In genomic region chrX:120560405-120560841, GRCh38 we compare ENCODE assay signal across 1 cellular context.
TF ChIP-seq lines count a peak whose summit lies in the region.

No MANE protein-coding gene starts in this region.

TF ChIP-seq in GM23338, 12 proteins besides CTCF, POLR2A, EP300 and RAD21 (continued from another document):
- TF ChIP-seq ZNF462 (CRISPR knock-in tag; IDR thresholded peaks at IDR 0.05): no peak
- no peak for TF ChIP-seq ETS1 (IDR thresholded peaks at IDR 0.05)
- TF ChIP-seq EZH2phosphoT487 (IDR thresholded peaks at IDR 0.05; ENCODE audit: unreplicated experiment): no peak
- TF ChIP-seq ZNF114 (CRISPR knock-in tag; IDR thresholded peaks at IDR 0.05): no peak
- no peak for TF ChIP-seq REST (IDR thresholded peaks at IDR 0.05; ENCODE audit: unreplicated experiment)
- TF ChIP-seq STAT1 (IDR thresholded peaks at IDR 0.05; ENCODE audit: unreplicated experiment): no peak
- TF ChIP-seq POLR2AphosphoS5 (IDR thresholded peaks at IDR 0.05; ENCODE audit: low read depth): no peak
- no peak for TF ChIP-seq ZNF331 (CRISPR knock-in tag; IDR thresholded peaks at IDR 0.05; ENCODE audit: low read depth)
- TF ChIP-seq EZH2 (IDR thresholded peaks at IDR 0.05; ENCODE audit: low read depth, unreplicated experiment): no peak
- TF ChIP-seq NANOG (IDR thresholded peaks at IDR 0.05; ENCODE audit: borderline replicate concordance): no peak
